Comparison of ENCODE assay signal across 8 cellular contexts in genomic region chr10:6239213-6239991, GRCh38. TPM values are rescaled to one million over a fixed set of nuclear protein-coding genes. Genes with fewer than 3 reads are reported as not detected.
DNase-seq lines count a peak whose midpoint lies in the region.

No MANE protein-coding gene starts in this region.

- H3K36me3 Mint-ChIP-seq in activated naive CD8-positive, alpha-beta T cell treated with anti-CD3 and anti-CD28 coated beads for 36 hours = peaks cover 47% of the 10 kb centered on the region
- H3K36me3 Mint-ChIP-seq in immature natural killer cell = peaks cover 3 to 14% (median 7%) of the 10 kb centered on the region in 3 donors

- DNase-seq in SHP77 (lab: John Stamatoyannopoulos, UW) = peak; percentile 2 to 34
- no peak for DNase-seq in SHP77 treated with DMSO at 0.1 percent for 48 hours (lab: John Stamatoyannopoulos, UW)
- DNase-seq in SW 1271 (lab: John Stamatoyannopoulos, UW) = peak; percentile 85 to 95
- peak; percentile 74 for DNase-seq in activated naive CD8-positive, alpha-beta T cell treated with anti-CD3 and anti-CD28 coated beads for 36 hours
- DNase-seq in immature natural killer cell = peak; percentile 3 to 26 (median 17)
- peak; percentile 46 to 61 (median 56) for DNase-seq in stimulated activated CD4-positive, alpha-beta T cell treated with anti-CD3 and anti-CD28 coated beads, TNF-alpha, amount 100 ng/mL, for 24 hours (ENCODE audit: low read depth in 3 of 3)
- no peak for DNase-seq in DMS114 treated with DMSO at 0.1 percent for 48 hours (lab: John Stamatoyannopoulos, UW; ENCODE audit: unreplicated experiment)
- DNase-seq in NCI-H1048 (lab: John Stamatoyannopoulos, UW) = no peak

- peaks cover 3% of the 10 kb centered on the region for H3K9me3 Mint-ChIP-seq in activated naive CD8-positive, alpha-beta T cell treated with anti-CD3 and anti-CD28 coated beads for 36 hours
- no peaks in the 10 kb centered on the region for H3K9me3 Mint-ChIP-seq in immature natural killer cell

- H3K27me3 Mint-ChIP-seq in activated naive CD8-positive, alpha-beta T cell treated with anti-CD3 and anti-CD28 coated beads for 36 hours = no peaks in the 10 kb centered on the region
- no peaks in the 10 kb centered on the region for H3K27me3 Mint-ChIP-seq in immature natural killer cell (ENCODE audit: low read depth in 3 of 3)

- H3K4me3 Mint-ChIP-seq in activated naive CD8-positive, alpha-beta T cell treated with anti-CD3 and anti-CD28 coated beads for 36 hours = no peak overlapping the region
- no peak overlapping the region for H3K4me3 Mint-ChIP-seq in immature natural killer cell

- peaks cover 20% of the 10 kb centered on the region for H3K4me1 Mint-ChIP-seq in activated naive CD8-positive, alpha-beta T cell treated with anti-CD3 and anti-CD28 coated beads for 36 hours
- H3K4me1 Mint-ChIP-seq in immature natural killer cell = peaks cover 11 to 12% of the 10 kb centered on the region in 2 donors

- H3K27ac Mint-ChIP-seq in activated naive CD8-positive, alpha-beta T cell treated with anti-CD3 and anti-CD28 coated beads for 36 hours = peak overlapping the region; percentile 59
- peak overlapping the region in 2 of 6 donors; percentile 16 to 49 for H3K27ac Mint-ChIP-seq in immature natural killer cell

RNA-seq across cellular contexts. Expression of gene PFKFB3, which starts 36.7 kb away (rescaled TPM):
- total RNA-seq in activated naive CD8-positive, alpha-beta T cell treated with anti-CD3 and anti-CD28 coated beads for 36 hours = 10 to 100 TPM; 72.6 to 73.0 TPM
- polyA plus RNA-seq in immature natural killer cell = 1 to 10 TPM; 3.2 to 8.0 (median 3.9) TPM

Comparison
In these comparisons a context has a peak if more than half of its experiments do, and no peak if none do; other contexts are left out.
1. DNase-seq: peak in SHP77 (2 of 2), SW 1271 (2 of 2), activated naive CD8-positive, alpha-beta T cell treated with anti-CD3 and anti-CD28 coated beads for 36 hours (single experiment), immature natural killer cell (3 of 3) and stimulated activated CD4-positive, alpha-beta T cell treated with anti-CD3 and anti-CD28 coated beads, TNF-alpha, amount 100 ng/mL, for 24 hours (3 of 3); none in SHP77 treated with DMSO at 0.1 percent for 48 hours (single experiment), DMS114 treated with DMSO at 0.1 percent for 48 hours (single experiment) and NCI-H1048 (single experiment).